Comparison of ENCODE assay signal across 26 cellular contexts in the genomic region with DNA sequence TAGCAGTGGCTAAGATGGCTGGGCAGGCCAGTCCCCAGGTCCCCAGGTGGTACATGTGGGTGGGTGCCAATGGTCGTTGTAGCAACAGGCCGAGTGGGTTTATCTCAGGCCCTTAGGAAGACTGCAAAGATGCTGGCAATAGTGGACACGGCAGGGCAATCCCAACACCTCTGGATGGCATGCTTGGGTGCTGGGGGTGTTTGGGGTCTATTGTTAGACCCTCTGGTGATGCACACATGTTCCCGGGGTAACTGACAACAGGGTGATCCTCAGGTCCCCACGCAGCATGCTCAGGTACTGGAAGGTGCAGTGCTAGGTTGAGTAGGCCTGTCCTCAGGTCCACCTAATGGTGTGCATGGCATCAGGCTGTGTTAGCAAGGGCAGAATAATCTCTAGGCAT.
DNase-seq lines count a peak whose midpoint lies in the region; ATAC-seq and TF ChIP-seq lines count a peak whose summit lies in the region.
"Had no signal": no experiment of that assay in that cellular context is flagged by ENCODE, and none has a peak within 500 bp of the region (broad histone marks: within the 10 kb centered on the region; RNA-seq: fewer than 3 reads in every experiment).

No MANE protein-coding gene starts in this region.

- H3K4me3 Mint-ChIP-seq in chondrocyte (ENCODE audit: unreplicated experiment): no peak overlapping the region
- H3K4me3 Mint-ChIP-seq: B cell; CD14-positive monocyte; CD4-positive, CD25-positive, alpha-beta regulatory T cell; CD8-positive, alpha-beta memory T cell had no signal

- peaks cover 16% of the 10 kb centered on the region for H3K4me1 Mint-ChIP-seq in chondrocyte (ENCODE audit: low read depth)
- H3K4me1 Mint-ChIP-seq: B cell; CD14-positive monocyte; CD4-positive, alpha-beta memory T cell; CD4-positive, CD25-positive, alpha-beta regulatory T cell; CD8-positive, alpha-beta memory T cell had no signal

- H3K14ac ChIP-seq in neuronal stem cell (ENCODE audit: low read length): no peak overlapping the region

- no peak overlapping the region for H2BK15ac ChIP-seq in neuronal stem cell (ENCODE audit: low read length)

- peaks cover 13 to 22% of the 10 kb centered on the region in 2 donors for H3K9me3 ChIP-seq in neuronal stem cell (replicated peaks in 1 of 2; ENCODE audit: control insufficient read depth in 2 of 2, insufficient read depth in 1 of 2, low read depth in 1 of 2, low read length in 2 of 2)
- H3K9me3 ChIP-seq: A549 had no signal

- no peaks in the 10 kb centered on the region for H3K4me1 ChIP-seq in neuronal stem cell (ENCODE audit: control insufficient read depth in 2 of 2, insufficient read depth in 1 of 2, low read depth in 1 of 2, low read length in 2 of 2)
- H3K4me1 ChIP-seq: BLaER1 had no signal

- H2BK120ac ChIP-seq in neuronal stem cell (ENCODE audit: low read depth, low read length): no peak overlapping the region

- peaks cover 37% of the 10 kb centered on the region for H3K9me3 Mint-ChIP-seq in chondrocyte (ENCODE audit: low read depth)

- H3K36me3 ChIP-seq in neuronal stem cell (replicated peaks in 1 of 2; ENCODE audit: control insufficient read depth in 2 of 2, insufficient read depth in 2 of 2, low read length in 2 of 2): no peaks in the 10 kb centered on the region
- H3K36me3 ChIP-seq: BLaER1 had no signal

- H3K4ac ChIP-seq in neuronal stem cell (ENCODE audit: low read length): no peak overlapping the region

- H3K18ac ChIP-seq in neuronal stem cell (ENCODE audit: low read length): no peak overlapping the region

- no peak overlapping the region for H2BK12ac ChIP-seq in neuronal stem cell (ENCODE audit: low read length)

- H4K91ac ChIP-seq in neuronal stem cell (ENCODE audit: low read depth, low read length, poor library complexity): no peak overlapping the region

- DNase-seq in activated effector memory CD4-positive, alpha-beta T cell treated with anti-CD3 and anti-CD28 coated beads, Interleukin-2, amount 50 U/mL, for 16 hours: peak; percentile 55
- no peak for DNase-seq in activated effector memory CD4-positive, alpha-beta T cell treated with Interleukin-2 at 50 U/mL for 16 hours
- peak; percentile 52 for DNase-seq in chondrocyte (ENCODE audit: low spot score)
- no peak for DNase-seq in neuronal stem cell (ENCODE audit: low spot score)
- DNase-seq in NCI-H774 (lab: John Stamatoyannopoulos, UW): no peak
- DNase-seq in dorsolateral prefrontal cortex: no peak
- DNase-seq: AML-193; C1 segment of cervical spinal cord; CD4-positive, alpha-beta memory T cell; CD4-positive, CD25-positive, alpha-beta regulatory T cell; CD8-positive, alpha-beta memory T cell; COR-L47; DMS 273 treated with DMSO at 0.1 percent for 48 hours; DMS153; DMS53; DMS79; DND-41; EL; GDM1 had no signal

- H3K27me3 Mint-ChIP-seq in chondrocyte (ENCODE audit: low read depth): no peaks in the 10 kb centered on the region
- H3K27me3 Mint-ChIP-seq: B cell; CD4-positive, alpha-beta memory T cell; CD4-positive, CD25-positive, alpha-beta regulatory T cell had no signal

- H3K27ac Mint-ChIP-seq in chondrocyte (ENCODE audit: unreplicated experiment): no peak overlapping the region
- H3K27ac Mint-ChIP-seq: B cell; CD14-positive monocyte; CD4-positive, alpha-beta memory T cell; CD4-positive, CD25-positive, alpha-beta regulatory T cell; CD8-positive, alpha-beta memory T cell had no signal

- intact Hi-C loops in dorsolateral prefrontal cortex (cut with DNase I): no loop called here

- whole genome bisulfite sequencing in neuronal stem cell (ENCODE audit: extremely low coverage in 2 of 2, insufficient read length in 2 of 2, insufficient replicate concordance in 1 of 2), 2 donors: no CpG with 5 or more reads among the region's 5 CpGs

- peak overlapping the region in 1 of 2 donors; percentile 36 for H3K4me3 ChIP-seq in neuronal stem cell (ENCODE audit: low read length in 2 of 2)
- H3K4me3 ChIP-seq in dorsolateral prefrontal cortex: no peak overlapping the region
- H3K4me3 ChIP-seq: A549, BLaER1, GM12878 had no signal

- TF ChIP-seq CTCF in chondrocyte (IDR thresholded peaks at IDR 0.05) (no peak), dorsolateral prefrontal cortex (IDR thresholded peaks at IDR 0.05 in 54 of 56, conservative IDR thresholded peaks at IDR 0.05 in 2 of 56; ENCODE audit: low read depth in 1 of 56, partially characterized antibody in 56 of 56) (no peak)

- no peak overlapping the region for H3K27ac ChIP-seq in neuronal stem cell (replicated peaks; ENCODE audit: low read length)
- no peak overlapping the region for H3K27ac ChIP-seq in dorsolateral prefrontal cortex
- H3K27ac ChIP-seq: 22Rv1, A549, BLaER1 had no signal

- no peak overlapping the region for H2AK5ac ChIP-seq in neuronal stem cell (ENCODE audit: low read depth, low read length)

- H2BK5ac ChIP-seq in neuronal stem cell (ENCODE audit: low read length): no peak overlapping the region

- H2AFZ ChIP-seq in neuronal stem cell (ENCODE audit: low read length): no peak overlapping the region

- no peak overlapping the region for H3K9ac ChIP-seq in neuronal stem cell (ENCODE audit: low read depth, low read length, poor library complexity)
- H3K9ac ChIP-seq: BLaER1 had no signal

- H3K4me2 ChIP-seq in neuronal stem cell (ENCODE audit: insufficient read depth, low read length, poor library complexity, severe bottlenecking): no peak overlapping the region
- H3K4me2 ChIP-seq: A549, BLaER1 had no signal

- no peak for ATAC-seq in GM18873 (IDR thresholded peaks at IDR 0.05; ENCODE audit: low FRiP score, unreplicated experiment)
- ATAC-seq: A549, GM12878 had no signal

- peaks cover 7% of the 10 kb centered on the region for H3K36me3 Mint-ChIP-seq in chondrocyte (ENCODE audit: low read depth)
- H3K36me3 Mint-ChIP-seq: CD14-positive monocyte; CD4-positive, alpha-beta memory T cell; CD4-positive, CD25-positive, alpha-beta regulatory T cell; CD8-positive, alpha-beta memory T cell had no signal

- H4K8ac ChIP-seq in neuronal stem cell (ENCODE audit: low read depth, low read length): no peak overlapping the region

- peak overlapping the region; percentile 40 for H3K23ac ChIP-seq in neuronal stem cell (ENCODE audit: low read depth, low read length, poor library complexity)

- H3K27me3 ChIP-seq in neuronal stem cell (ENCODE audit: control insufficient read depth in 3 of 3, insufficient read depth in 3 of 3, low read depth in 1 of 3, low read length in 3 of 3): no peaks in the 10 kb centered on the region
- peaks cover 0 to 11% (median 0%) of the 10 kb centered on the region in 45 donors for H3K27me3 ChIP-seq in dorsolateral prefrontal cortex
- H3K27me3 ChIP-seq: BLaER1 had no signal

- H3K79me1 ChIP-seq in neuronal stem cell (ENCODE audit: low read depth, low read length): no peaks in the 10 kb centered on the region

Comparison
In these comparisons a context has a peak if more than half of its experiments do, and no peak if none do; other contexts are left out.
1. DNase-seq: peak in activated effector memory CD4-positive, alpha-beta T cell treated with anti-CD3 and anti-CD28 coated beads, Interleukin-2, amount 50 U/mL, for 16 hours (single experiment) and chondrocyte (single experiment); none in activated effector memory CD4-positive, alpha-beta T cell treated with Interleukin-2 at 50 U/mL for 16 hours (single experiment), neuronal stem cell (single experiment), NCI-H774 (single experiment) and dorsolateral prefrontal cortex (0 of 10).